In genomic region chr20:56683077-56683865, GRCh38 we compare ENCODE assay signal across 27 cellular contexts. TPM values are rescaled to one million over a fixed set of nuclear protein-coding genes. Genes with fewer than 3 reads are reported as not detected.
DNase-seq lines count a peak whose midpoint lies in the region; ATAC-seq, FAIRE-seq and TF ChIP-seq lines count a peak whose summit lies in the region.
"Had no signal": no experiment of that assay in that cellular context is flagged by ENCODE, and none has a peak within 500 bp of the region (broad histone marks: within the 10 kb centered on the region; RNA-seq: fewer than 3 reads in every experiment).

No MANE protein-coding gene starts in this region.

- DNase-seq in breast epithelium (ENCODE audit: low spot score in 2 of 2) (peak in 1 of 2 donors; percentile 74), MCF 10A (ENCODE audit: unreplicated experiment) (no peak), NCI-H82 treated with DMSO at 0.1 percent for 48 hours (lab: John Stamatoyannopoulos, UW; ENCODE audit: unreplicated experiment) (peak; percentile 61), keratinocyte (ENCODE audit: low read depth, low spot score) (no peak), type B pancreatic cell (ENCODE audit: extremely low spot score, unreplicated experiment) (no peak), mesothelial cell of epicardium (ENCODE audit: low spot score in 2 of 2, unreplicated experiment in 2 of 2) (no peak), NCI-H1930 (lab: John Stamatoyannopoulos, UW) (no peak)
- no peak for DNase-seq in CD4-positive, alpha-beta T cell
- DNase-seq: AML-193; CD4-positive, alpha-beta memory T cell; COR-L47; EL; GF-D8; H7; KG1; MM.1S; NCI-H187; NCI-H2171 treated with DMSO at 0.1 percent for 48 hours; NCI-H345; NCI-H510A treated with DMSO at 0.1 percent for 48 hours; NK-92 treated with Interleukin-12 subunit alpha and Interleukin-12 subunit beta, amount 100 ng/mL, for 24 hours; Right ventricle myocardium superior; T-helper 1 cell had no signal

- TF ChIP-seq POLR2A in breast epithelium (IDR thresholded peaks at IDR 0.05), result no peak

- peak; percentile 9 for FAIRE-seq in keratinocyte (lab: Jason Lieb, UNC)
- FAIRE-seq: A204.1, GM12891 had no signal

- no peaks in the 10 kb centered on the region for H3K79me2 ChIP-seq in keratinocyte (ENCODE audit: control insufficient read depth, insufficient read depth, low read length)

- H3K4me3 ChIP-seq in breast epithelium (no peak overlapping the region), keratinocyte (ENCODE audit: control insufficient read depth in 2 of 3, extremely low read depth in 1 of 3, insufficient read depth in 2 of 3, low read depth in 1 of 3, low read length in 3 of 3) (no peak overlapping the region)
- H3K4me3 ChIP-seq: BLaER1 treated with 17β-estradiol and CSF1 and Interleukin-3, amounts not matched to agents 10 nM and 100 nM; PC-9 had no signal

- POLR2A ChIA-PET in MCF 10A (lab: Yijun Ruan, JAX), result interaction anchor here (1.3 to 1.8 kb wide), 2 partner anchors 48 to 51 kb away, joined by 4 to 5 read pairs; no protein-coding TSS in a partner anchor
- POLR2A ChIA-PET in CD4-positive, alpha-beta T cell (lab: Charles Lee), result no interaction called here

- H3K4me1 ChIP-seq in breast epithelium, result no peaks in the 10 kb centered on the region
- peaks cover 3% of the 10 kb centered on the region for H3K4me1 ChIP-seq in keratinocyte (ENCODE audit: control insufficient read depth, extremely low read depth, insufficient read depth, low read length)

- no peak overlapping the region for H3K4me2 ChIP-seq in keratinocyte (ENCODE audit: control insufficient read depth, extremely low read depth, insufficient read depth, low read depth, low read length)
- H3K4me2 ChIP-seq: BLaER1 treated with 17β-estradiol and CSF1 and Interleukin-3, amounts not matched to agents 10 nM and 100 nM; PC-9 had no signal

- H2AFZ ChIP-seq in keratinocyte (ENCODE audit: control insufficient read depth, low read length), result no peak overlapping the region
- H2AFZ ChIP-seq: PC-9 had no signal

- no peaks in the 10 kb centered on the region for H3K9me3 ChIP-seq in breast epithelium
- H3K9me3 ChIP-seq in keratinocyte (ENCODE audit: control insufficient read depth, low read depth, low read length), result no peaks in the 10 kb centered on the region
- H3K9me3 ChIP-seq in CD4-positive, alpha-beta T cell (ENCODE audit: control insufficient read depth, low read length), result no peaks in the 10 kb centered on the region
- H3K9me3 ChIP-seq: BLaER1 treated with 17β-estradiol and CSF1 and Interleukin-3, amounts not matched to agents 10 nM and 100 nM had no signal

- no peaks in the 10 kb centered on the region for H3K9me1 ChIP-seq in keratinocyte (ENCODE audit: control insufficient read depth, extremely low read depth, insufficient read depth, low read length)

- H3K27me3 Mint-ChIP-seq in MCF 10A (ENCODE audit: insufficient read depth, unreplicated experiment) (no peaks in the 10 kb centered on the region), type B pancreatic cell (peaks cover 3% of the 10 kb centered on the region), mesothelial cell of epicardium (ENCODE audit: low read depth) (no peaks in the 10 kb centered on the region)
- peaks cover 25% of the 10 kb centered on the region for H3K27me3 Mint-ChIP-seq in CD4-positive, alpha-beta T cell

- H4K20me1 ChIP-seq in keratinocyte (ENCODE audit: control insufficient read depth, extremely low read depth, insufficient read depth, low read length), result no peaks in the 10 kb centered on the region
- H4K20me1 ChIP-seq: BLaER1 treated with 17β-estradiol and CSF1 and Interleukin-3, amounts not matched to agents 10 nM and 100 nM had no signal

- no TSS peak for BruUV-seq in MCF 10A (replicated peaks; lab: Mats Ljungman, UMichigan)

- ATAC-seq in CD4-positive, alpha-beta T cell (ENCODE audit: poor library complexity), result no peak

- no peaks in the 10 kb centered on the region for H3K27me3 ChIP-seq in breast epithelium
- H3K27me3 ChIP-seq in keratinocyte (ENCODE audit: control insufficient read depth, extremely low read depth, insufficient read depth, low read length), result no peaks in the 10 kb centered on the region
- peaks cover 3% of the 10 kb centered on the region for H3K27me3 ChIP-seq in CD4-positive, alpha-beta T cell (ENCODE audit: control insufficient read depth, insufficient read depth, low read length)
- H3K27me3 ChIP-seq: BLaER1 treated with 17β-estradiol and CSF1 and Interleukin-3, amounts not matched to agents 10 nM and 100 nM had no signal

- H3K27ac Mint-ChIP-seq in MCF 10A (ENCODE audit: low read depth, unreplicated experiment) (no peak overlapping the region), type B pancreatic cell (peak overlapping the region; percentile 86), mesothelial cell of epicardium (no peak overlapping the region)
- H3K27ac Mint-ChIP-seq in CD4-positive, alpha-beta T cell, result no peak overlapping the region
- H3K27ac Mint-ChIP-seq: CD4-positive, alpha-beta memory T cell had no signal

- intact Hi-C loops in breast epithelium (cut with DNase I; ENCODE audit: low total_unique reads) (no loop called here), MCF 10A (cut with micrococcal nuclease) (no loop called here)
- intact Hi-C loops in CD4-positive, alpha-beta T cell (cut with DNase I, micrococcal nuclease), result no loop called here

- H3K36me3 Mint-ChIP-seq in MCF 10A (ENCODE audit: insufficient read depth, unreplicated experiment) (no peaks in the 10 kb centered on the region), type B pancreatic cell (no peaks in the 10 kb centered on the region), mesothelial cell of epicardium (no peaks in the 10 kb centered on the region)
- no peaks in the 10 kb centered on the region for H3K36me3 Mint-ChIP-seq in CD4-positive, alpha-beta T cell (ENCODE audit: low read depth)
- H3K36me3 Mint-ChIP-seq: CD4-positive, alpha-beta memory T cell had no signal

- no peak overlapping the region for H3K9ac ChIP-seq in keratinocyte (ENCODE audit: control insufficient read depth, extremely low read depth, insufficient read depth, low read length)
- H3K9ac ChIP-seq: BLaER1 treated with 17β-estradiol and CSF1 and Interleukin-3, amounts not matched to agents 10 nM and 100 nM had no signal

- no peaks in the 10 kb centered on the region for H3K9me3 Mint-ChIP-seq in MCF 10A (ENCODE audit: unreplicated experiment)
- H3K9me3 Mint-ChIP-seq in type B pancreatic cell, result no peaks in the 10 kb centered on the region
- no peaks in the 10 kb centered on the region for H3K9me3 Mint-ChIP-seq in CD4-positive, alpha-beta T cell
- no peaks in the 10 kb centered on the region for H3K9me3 Mint-ChIP-seq in mesothelial cell of epicardium
- H3K9me3 Mint-ChIP-seq: CD4-positive, alpha-beta memory T cell had no signal

- H3K4me3 Mint-ChIP-seq in MCF 10A (ENCODE audit: unreplicated experiment), result no peak overlapping the region
- H3K4me3 Mint-ChIP-seq in type B pancreatic cell, result peak overlapping the region; percentile 41
- no peak overlapping the region for H3K4me3 Mint-ChIP-seq in CD4-positive, alpha-beta T cell
- no peak overlapping the region for H3K4me3 Mint-ChIP-seq in mesothelial cell of epicardium

- dilution Hi-C loops in keratinocyte (cut with MboI; ENCODE audit: extremely low pct_ligation_motif_present, low sequenced_read_pairs), result no loop called here

- H3K4me1 Mint-ChIP-seq in MCF 10A (ENCODE audit: insufficient read depth, unreplicated experiment), result no peaks in the 10 kb centered on the region
- peaks cover 6% of the 10 kb centered on the region for H3K4me1 Mint-ChIP-seq in type B pancreatic cell (ENCODE audit: unreplicated experiment)
- no peaks in the 10 kb centered on the region for H3K4me1 Mint-ChIP-seq in CD4-positive, alpha-beta T cell (ENCODE audit: low read depth)
- peaks cover 2% of the 10 kb centered on the region for H3K4me1 Mint-ChIP-seq in mesothelial cell of epicardium
- H3K4me1 Mint-ChIP-seq: CD4-positive, alpha-beta memory T cell had no signal

- no peaks in the 10 kb centered on the region for H3K36me3 ChIP-seq in breast epithelium
- no peaks in the 10 kb centered on the region for H3K36me3 ChIP-seq in keratinocyte (ENCODE audit: control insufficient read depth in 2 of 2, extremely low read depth in 1 of 2, insufficient read depth in 2 of 2, low read length in 2 of 2)
- H3K36me3 ChIP-seq: BLaER1 treated with 17β-estradiol and CSF1 and Interleukin-3, amounts not matched to agents 10 nM and 100 nM had no signal

- CTCF ChIA-PET in MCF 10A (lab: Yijun Ruan, JAX), result no interaction called here
- CTCF ChIA-PET in CD4-positive, alpha-beta T cell (lab: Charles Lee), result no interaction called here

- H3K27ac ChIP-seq in breast epithelium, result peak overlapping the region; percentile 26 to 52
- H3K27ac ChIP-seq in keratinocyte (ENCODE audit: control insufficient read depth, insufficient read depth, low read length), result no peak overlapping the region
- H3K27ac ChIP-seq in CD4-positive, alpha-beta T cell (ENCODE audit: low read depth, low read length), result no peak overlapping the region
- H3K27ac ChIP-seq: BLaER1 treated with 17β-estradiol and CSF1 and Interleukin-3, amounts not matched to agents 10 nM and 100 nM; PC-9 had no signal

- TF ChIP-seq CTCF in breast epithelium (IDR thresholded peaks at IDR 0.05) (no peak), MCF 10A (IDR thresholded peaks at IDR 0.05; ENCODE audit: unreplicated experiment) (no peak), keratinocyte (optimal IDR thresholded peaks at IDR 0.05 in 1 of 3, IDR thresholded peaks at IDR 0.05 in 1 of 3, conservative IDR thresholded peaks at IDR 0.05 in 1 of 3; ENCODE audit: extremely low read depth in 1 of 3, insufficient read depth in 2 of 3, low read length in 3 of 3) (peak in 1 of 3 experiments; percentile 10), type B pancreatic cell (conservative IDR thresholded peaks at IDR 0.05) (no peak), mesothelial cell of epicardium (IDR thresholded peaks at IDR 0.05; ENCODE audit: unreplicated experiment) (no peak)
- TF ChIP-seq CTCF in CD4-positive, alpha-beta T cell (IDR thresholded peaks at IDR 0.05), result no peak

RNA-seq across cellular contexts. Expression of gene TFAP2C, which starts 54.2 kb away (rescaled TPM):
- 10 to 100 TPM in 2 of 3 donors, 1 to 10 TPM in 1; 1.8 to 66.9 (median 24.9) TPM for total RNA-seq in breast epithelium
- 13.2 and 14.9 TPM in 2 replicates for total RNA-seq in MCF 10A (2022)
- 5.5 to 24.7 TPM (median 11.5 TPM) in 3 replicates for polyA plus RNA-seq in keratinocyte
- polyA plus RNA-seq in keratinocyte (2011; ENCODE audit: low read depth), result 7.3 TPM
- 7.4 and 8.5 TPM in 2 replicates for polyA plus RNA-seq in keratinocyte (2011; cell fraction: cytosol; rRNA removed)
- polyA plus RNA-seq in keratinocyte (2011; cell fraction: nucleus; rRNA removed), result 16.9 and 20.0 TPM in 2 replicates
- 16.6 and 23.1 TPM in 2 replicates for polyA plus RNA-seq in keratinocyte (2012; ENCODE audit: low replicate concordance)
- polyA minus RNA-seq in keratinocyte, result 5.9 to 11.7 TPM (median 10.8 TPM) in 3 replicates
- 12.1 TPM for polyA minus RNA-seq in keratinocyte (2011; cell fraction: cytosol; rRNA and poly(A)+ RNA removed)
- 13.0 and 15.7 TPM in 2 replicates for polyA minus RNA-seq in keratinocyte (2011; cell fraction: nucleus; rRNA and poly(A)+ RNA removed)
- total RNA-seq in type B pancreatic cell (ENCODE audit: low replicate concordance), result 20.5 and 71.7 TPM in 2 replicates
- total RNA-seq in CD4-positive, alpha-beta T cell, result not detected
- total RNA-seq in mesothelial cell of epicardium, result 9.8 to 10.3 TPM (median 10.2 TPM) in 3 replicates
- total RNA-seq: CD4-positive, alpha-beta memory T cell had no signal
- polyA plus RNA-seq: CD4-positive, alpha-beta memory T cell had no signal

Comparison
In these comparisons a context has a peak if more than half of its experiments do, and no peak if none do; other contexts are left out.
1. H3K27ac ChIP-seq: peak in breast epithelium (2 of 2); none in keratinocyte (single experiment) and CD4-positive, alpha-beta T cell (single experiment).